In the genomic region with DNA sequence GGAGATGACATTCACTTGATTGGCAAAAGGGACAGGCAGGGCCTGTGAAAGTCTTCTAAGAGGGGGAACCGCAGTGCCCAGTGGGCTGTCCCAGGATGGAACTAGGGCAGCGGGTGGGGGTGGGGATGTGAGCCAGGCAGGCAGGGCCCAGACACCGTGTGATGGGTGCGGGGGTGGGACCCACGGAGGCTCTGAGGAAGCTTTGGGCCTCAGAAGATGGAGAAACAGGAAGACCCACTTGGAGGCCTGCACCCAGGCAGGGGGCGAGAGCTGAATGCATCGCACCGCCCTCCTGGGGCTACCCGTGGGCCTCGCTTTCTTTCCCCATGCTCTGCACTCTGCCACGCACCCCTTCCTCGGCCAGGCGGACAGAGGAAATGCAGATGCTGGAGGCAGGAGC, we compare ENCODE assay signal across 9 cellular contexts. TPM values are rescaled to one million over a fixed set of nuclear protein-coding genes. Genes with fewer than 3 reads are reported as not detected.
A peak's percentile ranks its signal among the peaks of the same experiment; 100 is the strongest.
DNase-seq lines count a peak whose midpoint lies in the region; ATAC-seq and TF ChIP-seq lines count a peak whose summit lies in the region.
"Had no signal": no experiment of that assay in that cellular context is flagged by ENCODE, and none has a peak within 500 bp of the region (broad histone marks: within the 10 kb centered on the region; RNA-seq: fewer than 3 reads in every experiment).

No MANE protein-coding gene starts in this region.

- ATAC-seq in activated T-cell treated with anti-CD3 and anti-CD28 coated beads, Interleukin-2, amount 50 U/mL, for 72 hours (replicated peaks in 1 of 2) = peak; percentile 30 to 33
- ATAC-seq in HG03342 (IDR thresholded peaks at IDR 0.05; ENCODE audit: unreplicated experiment) = no peak
- ATAC-seq in GM18498 (IDR thresholded peaks at IDR 0.05; ENCODE audit: unreplicated experiment) = no peak

- H3K36me3 ChIP-seq in tibial artery = no peaks in the 10 kb centered on the region
- H3K36me3 ChIP-seq: upper lobe of left lung had no signal

- peaks cover 0 to 13% (median 11%) of the 10 kb centered on the region in 4 donors for H3K4me1 ChIP-seq in tibial artery

- no peak for DNase-seq in activated T-cell treated with anti-CD3 and anti-CD28 coated beads, Interleukin-2, amount 50 U/mL, for 24 hours
- no peak for DNase-seq in activated T-cell treated with anti-CD3 and anti-CD28 coated beads, Interleukin-2, amount 50 U/mL, for 48 hours
- peak in 1 of 2 donors; percentile 24 for DNase-seq in activated T-cell treated with anti-CD3 and anti-CD28 coated beads, Interleukin-2, amount 50 U/mL, for 72 hours
- DNase-seq in medulla oblongata (ENCODE audit: extremely low spot score) (peak; percentile 9), tibial artery (no peak)
- DNase-seq in central memory CD4-positive, alpha-beta T cell = no peak

- H3K36me3 Mint-ChIP-seq in activated T-cell treated with anti-CD3 and anti-CD28 coated beads, Interleukin-2, amount 50 U/mL, for 24 hours (ENCODE audit: low read depth) = no peaks in the 10 kb centered on the region
- no peaks in the 10 kb centered on the region for H3K36me3 Mint-ChIP-seq in activated T-cell treated with anti-CD3 and anti-CD28 coated beads, Interleukin-2, amount 50 U/mL, for 72 hours (ENCODE audit: insufficient read depth in 2 of 2)

- no peaks in the 10 kb centered on the region for H3K27me3 Mint-ChIP-seq in activated T-cell treated with anti-CD3 and anti-CD28 coated beads, Interleukin-2, amount 50 U/mL, for 24 hours
- H3K27me3 Mint-ChIP-seq in activated T-cell treated with anti-CD3 and anti-CD28 coated beads, Interleukin-2, amount 50 U/mL, for 72 hours (ENCODE audit: low read depth) = no peaks in the 10 kb centered on the region

- peak overlapping the region; percentile 78 for H3K27ac Mint-ChIP-seq in activated T-cell treated with anti-CD3 and anti-CD28 coated beads, Interleukin-2, amount 50 U/mL, for 24 hours
- no peak overlapping the region for H3K27ac Mint-ChIP-seq in activated T-cell treated with anti-CD3 and anti-CD28 coated beads, Interleukin-2, amount 50 U/mL, for 72 hours

- no peaks in the 10 kb centered on the region for H3K9me3 ChIP-seq in tibial artery
- H3K9me3 ChIP-seq: upper lobe of left lung had no signal

- intact Hi-C loops in tibial artery (cut with DNase I; ENCODE audit: low total_unique reads) = no loop called here

- peak overlapping the region; percentile 57 to 68 for H3K27ac ChIP-seq in tibial artery

- peak overlapping the region in 1 of 2 donors; percentile 54 for H3K4me3 ChIP-seq in tibial artery

- H3K9me3 Mint-ChIP-seq in activated T-cell treated with anti-CD3 and anti-CD28 coated beads, Interleukin-2, amount 50 U/mL, for 24 hours = no peaks in the 10 kb centered on the region
- no peaks in the 10 kb centered on the region for H3K9me3 Mint-ChIP-seq in activated T-cell treated with anti-CD3 and anti-CD28 coated beads, Interleukin-2, amount 50 U/mL, for 72 hours

- no peaks in the 10 kb centered on the region for H3K27me3 ChIP-seq in tibial artery
- H3K27me3 ChIP-seq: upper lobe of left lung had no signal

- peak overlapping the region; percentile 71 for H3K4me3 Mint-ChIP-seq in activated T-cell treated with anti-CD3 and anti-CD28 coated beads, Interleukin-2, amount 50 U/mL, for 24 hours
- H3K4me3 Mint-ChIP-seq in activated T-cell treated with anti-CD3 and anti-CD28 coated beads, Interleukin-2, amount 50 U/mL, for 72 hours = peak overlapping the region; percentile 75 to 78

- H3K4me1 Mint-ChIP-seq in activated T-cell treated with anti-CD3 and anti-CD28 coated beads, Interleukin-2, amount 50 U/mL, for 24 hours (ENCODE audit: low read depth) = peaks cover 20% of the 10 kb centered on the region
- H3K4me1 Mint-ChIP-seq in activated T-cell treated with anti-CD3 and anti-CD28 coated beads, Interleukin-2, amount 50 U/mL, for 72 hours (ENCODE audit: low read depth) = peaks cover 23% of the 10 kb centered on the region

- no peak for TF ChIP-seq CTCF in tibial artery (IDR thresholded peaks at IDR 0.05)

RNA-seq across cellular contexts. Expression of gene ACAD9, which starts 32.9 kb away (rescaled TPM):
- 10 to 100 TPM; 21.9 to 30.0 TPM for total RNA-seq in activated T-cell treated with anti-CD3 and anti-CD28 coated beads, Interleukin-2, amount 50 U/mL, for 72 hours

Comparison
In these comparisons a context has a peak if more than half of its experiments do, and no peak if none do; other contexts are left out.
1. ATAC-seq: peak in activated T-cell treated with anti-CD3 and anti-CD28 coated beads, Interleukin-2, amount 50 U/mL, for 72 hours (2 of 2); none in HG03342 (single experiment) and GM18498 (single experiment).